In the genomic region with DNA sequence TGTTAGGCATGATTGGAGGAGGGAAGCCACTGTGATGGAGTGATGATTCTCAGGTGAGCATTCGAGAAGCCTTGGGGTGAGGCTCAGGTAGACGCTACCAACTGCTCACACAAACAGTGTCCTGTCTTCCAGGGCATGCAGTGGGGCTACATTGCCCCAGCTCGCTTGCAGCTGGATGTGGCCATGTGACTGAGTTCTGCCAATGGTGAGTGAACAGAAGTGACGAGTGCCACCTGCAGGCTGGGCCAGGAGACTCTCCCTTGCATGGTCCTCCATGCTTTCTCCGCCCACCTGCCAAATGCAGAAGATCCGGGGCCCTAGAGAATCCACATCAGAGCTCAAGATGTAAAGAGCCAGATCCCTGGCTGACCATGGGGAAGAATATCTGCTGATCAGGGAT, we compare ENCODE assay signal across 1 cellular context.
TF ChIP-seq lines count a peak whose summit lies in the region.

No MANE protein-coding gene starts in this region.

TF ChIP-seq in K562, 482 proteins besides CTCF, POLR2A, EP300 and RAD21 (continued from another document):
- peak; percentile 29; the same call in 1 of the 2 replicates for TF ChIP-seq EGR1 (conservative IDR thresholded peaks at IDR 0.05)
- TF ChIP-seq SMC3 (conservative IDR thresholded peaks at IDR 0.05; ENCODE audit: insufficient read depth, low read depth, low read length) = peak; percentile 26; the same call in 1 of the 2 replicates
- TF ChIP-seq RAD51 (IDR thresholded peaks at IDR 0.05; ENCODE audit: borderline replicate concordance, low read depth) = peak; percentile 73
- TF ChIP-seq TSHZ1 (CRISPR knock-in tag; IDR thresholded peaks at IDR 0.05) = no peak
- TF ChIP-seq ZKSCAN1 (IDR thresholded peaks at IDR 0.05; ENCODE audit: low read depth, low read length) = no peak
- TF ChIP-seq USF2 (CRISPR knock-in tag; IDR thresholded peaks at IDR 0.05) = peak; percentile 92
- TF ChIP-seq ZNF75A (CRISPR knock-in tag; IDR thresholded peaks at IDR 0.05) = no peak
- no peak for TF ChIP-seq TEAD4 (IDR thresholded peaks at IDR 0.05; ENCODE audit: low read length)
- TF ChIP-seq TEAD4 (CRISPR knock-in tag; IDR thresholded peaks at IDR 0.05; ENCODE audit: borderline replicate concordance) = no peak
- peak; percentile 22 for TF ChIP-seq NFYB (IDR thresholded peaks at IDR 0.05; ENCODE audit: extremely low read depth, insufficient read length)
- peak; percentile 57; the same call in 1 of the 2 replicates for TF ChIP-seq TFAP4 (CRISPR knock-in tag; IDR thresholded peaks at IDR 0.05; ENCODE audit: borderline replicate concordance)
- no peak for TF ChIP-seq ZBTB11 (CRISPR knock-in tag; IDR thresholded peaks at IDR 0.05)
- no peak for TF ChIP-seq ZBTB40 (IDR thresholded peaks at IDR 0.05)
- TF ChIP-seq ZBTB40 (CRISPR knock-in tag; IDR thresholded peaks at IDR 0.05) = no peak
- TF ChIP-seq, protein P1, sequence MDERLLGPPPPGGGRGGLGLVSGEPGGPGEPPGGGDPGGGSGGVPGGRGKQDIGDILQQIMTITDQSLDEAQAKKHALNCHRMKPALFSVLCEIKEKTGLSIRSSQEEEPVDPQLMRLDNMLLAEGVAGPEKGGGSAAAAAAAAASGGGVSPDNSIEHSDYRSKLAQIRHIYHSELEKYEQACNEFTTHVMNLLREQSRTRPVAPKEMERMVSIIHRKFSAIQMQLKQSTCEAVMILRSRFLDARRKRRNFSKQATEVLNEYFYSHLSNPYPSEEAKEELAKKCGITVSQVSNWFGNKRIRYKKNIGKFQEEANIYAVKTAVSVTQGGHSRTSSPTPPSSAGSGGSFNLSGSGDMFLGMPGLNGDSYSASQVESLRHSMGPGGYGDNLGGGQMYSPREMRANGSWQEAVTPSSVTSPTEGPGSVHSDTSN (CRISPR knock-in tag; IDR thresholded peaks at IDR 0.05; ENCODE audit: low read depth) = no peak
- TF ChIP-seq, protein P1 (tag; conservative IDR thresholded peaks at IDR 0.05; ENCODE audit: low read depth) = no peak
- TF ChIP-seq ZNF717 (CRISPR knock-in tag; IDR thresholded peaks at IDR 0.05) = no peak
- no peak for TF ChIP-seq FOXP1 (CRISPR knock-in tag; IDR thresholded peaks at IDR 0.05)
- no peak for TF ChIP-seq ARHGAP35 (IDR thresholded peaks at IDR 0.05; ENCODE audit: partially characterized antibody)
- TF ChIP-seq ZKSCAN8 (CRISPR knock-in tag; IDR thresholded peaks at IDR 0.05) = no peak
